Comparison of ENCODE assay signal across 18 cellular contexts in the genomic region with DNA sequence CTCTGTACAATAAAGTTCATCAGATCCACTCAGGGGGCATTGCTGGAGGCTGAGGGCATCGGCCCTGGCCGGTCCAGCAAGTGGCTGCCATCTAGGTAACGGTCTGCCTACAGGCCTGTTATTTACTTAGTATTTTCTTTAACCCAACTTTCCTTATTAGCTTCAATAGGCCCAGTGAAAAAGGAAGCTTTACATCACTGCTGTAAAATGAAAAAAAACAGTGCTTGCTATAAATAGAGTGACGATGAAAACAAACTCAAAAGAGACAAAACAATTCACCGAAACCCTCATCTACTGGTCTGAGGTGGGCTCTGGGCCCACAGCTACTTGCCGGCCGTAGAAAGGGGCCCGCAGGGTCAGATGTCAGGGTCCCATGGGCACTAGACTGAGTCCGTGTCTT.
"Had no signal": no experiment of that assay in that cellular context is flagged by ENCODE, and none has a peak within 500 bp of the region (broad histone marks: within the 10 kb centered on the region; RNA-seq: fewer than 3 reads in every experiment).

No MANE protein-coding gene starts in this region.

- H3K4me1 Mint-ChIP-seq: activated CD4-positive, alpha-beta memory T cell treated with anti-CD3 and anti-CD28 coated beads, Interleukin-2, amount 10 ng/mL, durations not matched to agents 7 days and 5 days had no signal

- H3K27ac ChIP-seq: brain microvascular endothelial cell, heart left ventricle, tibial artery, uterus had no signal

- H3K4me3 ChIP-seq: heart left ventricle, lung, tibial artery, uterus had no signal

- H3K27ac Mint-ChIP-seq: activated CD4-positive, alpha-beta memory T cell treated with anti-CD3 and anti-CD28 coated beads, Interleukin-2, amount 10 ng/mL, durations not matched to agents 7 days and 5 days; activated naive CD8-positive, alpha-beta T cell; immature natural killer cell; stimulated activated memory B cell treated with anti-CD40 and anti-IgM and Interleukin-4, amounts not matched to agents 10 μg/mL and 1 μg/mL and 100 μg/mL, for 72 hours; T-helper 17 cell had no signal

- H3K36me3 Mint-ChIP-seq: activated naive CD8-positive, alpha-beta T cell; immature natural killer cell had no signal

- H3K4me3 Mint-ChIP-seq: activated CD4-positive, alpha-beta memory T cell treated with anti-CD3 and anti-CD28 coated beads, Interleukin-2, amount 10 ng/mL, durations not matched to agents 7 days and 5 days; activated naive CD8-positive, alpha-beta T cell; immature natural killer cell; stimulated activated memory B cell treated with anti-CD40 and anti-IgM and Interleukin-4, amounts not matched to agents 10 μg/mL and 1 μg/mL and 100 μg/mL, for 72 hours; T-helper 17 cell had no signal

- H3K36me3 ChIP-seq: brain microvascular endothelial cell, heart left ventricle, tibial artery, uterus had no signal

- DNase-seq: activated CD4-positive, alpha-beta memory T cell treated with anti-CD3 and anti-CD28 coated beads, Interleukin-2, amount 10 ng/mL, durations not matched to agents 7 days and 5 days; activated CD4-positive, alpha-beta T cell treated with anti-CD3 and anti-CD28 coated beads for 4 hours; activated CD8-positive, alpha-beta memory T cell treated with anti-CD3 and anti-CD28 coated beads, Interleukin-2, amount 50 U/mL, for 4 hours; activated gamma-delta T cell treated with Interleukin-2 at 50 U/mL for 16 hours; activated T-cell treated with anti-CD3 and anti-CD28 coated beads, Interleukin-2, amount 50 U/mL, for 48 hours; brain microvascular endothelial cell; effector CD8-positive, alpha-beta T cell; foreskin melanocyte; heart left ventricle; immature natural killer cell; posterior cingulate gyrus; stimulated activated CD4-positive, alpha-beta T cell treated with anti-CD3 and anti-CD28 coated beads, Interleukin-2, amount 100 ng/mL, for 48 hours; T-helper 17 cell; tibial artery; uterus had no signal

- H3K4me1 ChIP-seq: heart left ventricle, tibial artery, uterus had no signal

- ATAC-seq: heart left ventricle, T-helper 17 cell had no signal

- H3K9me3 ChIP-seq: heart left ventricle, tibial artery, uterus had no signal

- H3K27me3 Mint-ChIP-seq: activated CD4-positive, alpha-beta memory T cell treated with anti-CD3 and anti-CD28 coated beads, Interleukin-2, amount 10 ng/mL, durations not matched to agents 7 days and 5 days; activated naive CD8-positive, alpha-beta T cell; stimulated activated memory B cell treated with anti-CD40 and anti-IgM and Interleukin-4, amounts not matched to agents 10 μg/mL and 1 μg/mL and 100 μg/mL, for 72 hours; T-helper 17 cell had no signal

- H3K9me3 Mint-ChIP-seq: activated CD4-positive, alpha-beta memory T cell treated with anti-CD3 and anti-CD28 coated beads, Interleukin-2, amount 10 ng/mL, durations not matched to agents 7 days and 5 days; immature natural killer cell; stimulated activated memory B cell treated with anti-CD40 and anti-IgM and Interleukin-4, amounts not matched to agents 10 μg/mL and 1 μg/mL and 100 μg/mL, for 72 hours had no signal
